ENCODE assay signal across 21 cellular contexts in genomic region chr11:66689661-66690590, GRCh38.
"Had no signal": no experiment of that assay in that cellular context is flagged by ENCODE, and none has a peak within 500 bp of the region (broad histone marks: within the 10 kb centered on the region; RNA-seq: fewer than 3 reads in every experiment).

No MANE protein-coding gene starts in this region.

- H3K27me3 ChIP-seq: gastrocnemius medialis, heart left ventricle, pancreas, thyroid gland had no signal

- H3K27ac ChIP-seq: coronary artery, gastrocnemius medialis, heart left ventricle, pancreas, thyroid gland had no signal

- H3K27me3 Mint-ChIP-seq: activated B cell treated with CpG ODN at 0.5 μM for 24 hours; activated CD8-positive, alpha-beta T cell treated with anti-CD3 and anti-CD28 coated beads for 36 hours; activated naive CD8-positive, alpha-beta T cell treated with anti-CD3 and anti-CD28 coated beads, Interleukin-2, amount 10 ng/mL, durations not matched to agents 7 days and 5 days had no signal

- H3K4me3 ChIP-seq: coronary artery, gastrocnemius medialis, heart left ventricle, pancreas, thyroid gland had no signal

- H3K4me1 ChIP-seq: pancreas, thyroid gland had no signal

- DNase-seq: activated B cell treated with CpG ODN at 0.5 μM for 24 hours; activated CD4-positive, alpha-beta T cell treated with anti-CD3 and anti-CD28 coated beads for 48 hours; activated CD8-positive, alpha-beta T cell treated with anti-CD3 and anti-CD28 coated beads for 36 hours; activated naive CD4-positive, alpha-beta T cell treated with Interleukin-2 at 50 U/mL for 16 hours; activated naive CD8-positive, alpha-beta T cell treated with anti-CD3 and anti-CD28 coated beads, Interleukin-2, amount 10 ng/mL, durations not matched to agents 7 days and 5 days; activated T-cell treated with anti-CD3 and anti-CD28 coated beads, Interleukin-2, amount 50 U/mL, for 1 hour; amygdala; central memory CD4-positive, alpha-beta T cell; gastrocnemius medialis; heart left ventricle; left ventricle myocardium superior; stimulated activated naive CD4-positive, alpha-beta T cell treated with Interleukin-2 at 50 U/mL for 16 hours; thyroid gland had no signal

- H3K36me3 ChIP-seq: gastrocnemius medialis, heart left ventricle, thyroid gland had no signal

- H3K4me1 Mint-ChIP-seq: activated naive CD8-positive, alpha-beta T cell treated with anti-CD3 and anti-CD28 coated beads, Interleukin-2, amount 10 ng/mL, durations not matched to agents 7 days and 5 days had no signal

- H3K4me3 Mint-ChIP-seq: activated B cell treated with CpG ODN at 0.5 μM for 24 hours; activated CD8-positive, alpha-beta T cell treated with anti-CD3 and anti-CD28 coated beads for 36 hours; activated naive CD8-positive, alpha-beta T cell treated with anti-CD3 and anti-CD28 coated beads, Interleukin-2, amount 10 ng/mL, durations not matched to agents 7 days and 5 days; brain; memory B cell; T-helper 2 cell treated with Interferon-gamma antibody and Interleukin-4, amounts not matched to agents 5 μg/mL and 100 μg/mL, for 36 hours had no signal

- ATAC-seq: activated CD8-positive, alpha-beta T cell treated with anti-CD3 and anti-CD28 coated beads for 36 hours; esophagus mucosa; gastrocnemius medialis; heart left ventricle; left ventricle myocardium superior; pancreas; sciatic nerve had no signal

- H3K9me3 ChIP-seq: gastrocnemius medialis, heart left ventricle, pancreas, thyroid gland had no signal

- H3K9me3 Mint-ChIP-seq: activated B cell treated with CpG ODN at 0.5 μM for 24 hours; activated CD8-positive, alpha-beta T cell treated with anti-CD3 and anti-CD28 coated beads for 36 hours; activated naive CD8-positive, alpha-beta T cell treated with anti-CD3 and anti-CD28 coated beads, Interleukin-2, amount 10 ng/mL, durations not matched to agents 7 days and 5 days; activated T-helper 2 cell treated with anti-CD3 and anti-CD28 coated beads, Interferon-gamma antibody, Interleukin-2, Interleukin-4, amounts not matched to agents 10 μg/mL and 5 μg/mL and 100 μg/mL, durations not matched to agents 14 hours and 24 hours and 36 hours; brain; memory B cell; T-helper 2 cell treated with Interferon-gamma antibody and Interleukin-4, amounts not matched to agents 5 μg/mL and 100 μg/mL, for 36 hours had no signal

- H3K36me3 Mint-ChIP-seq: activated naive CD8-positive, alpha-beta T cell treated with anti-CD3 and anti-CD28 coated beads, Interleukin-2, amount 10 ng/mL, durations not matched to agents 7 days and 5 days; memory B cell had no signal

- H3K27ac Mint-ChIP-seq: activated B cell treated with CpG ODN at 0.5 μM for 24 hours; activated CD8-positive, alpha-beta T cell treated with anti-CD3 and anti-CD28 coated beads for 36 hours; activated naive CD8-positive, alpha-beta T cell treated with anti-CD3 and anti-CD28 coated beads, Interleukin-2, amount 10 ng/mL, durations not matched to agents 7 days and 5 days; activated T-helper 2 cell treated with anti-CD3 and anti-CD28 coated beads, Interferon-gamma antibody, Interleukin-2, Interleukin-4, amounts not matched to agents 10 μg/mL and 5 μg/mL and 100 μg/mL, durations not matched to agents 14 hours and 24 hours and 36 hours; brain; memory B cell; T-helper 2 cell treated with Interferon-gamma antibody and Interleukin-4, amounts not matched to agents 5 μg/mL and 100 μg/mL, for 36 hours had no signal
